ENCODE assay signal across 8 cellular contexts in genomic region chr12:102958073-102958829, GRCh38. TPM values are rescaled to one million over a fixed set of nuclear protein-coding genes. Genes with fewer than 3 reads are reported as not detected.
A peak's percentile ranks its signal among the peaks of the same experiment; 100 is the strongest.
DNase-seq lines count a peak whose midpoint lies in the region; ATAC-seq and TF ChIP-seq lines count a peak whose summit lies in the region.

No MANE protein-coding gene starts in this region.

- no peak overlapping the region for H3K27ac ChIP-seq in Peyer's patch
- no peak overlapping the region for H3K27ac ChIP-seq in esophagus muscularis mucosa (replicated peaks in 1 of 4)
- H3K27ac ChIP-seq in ovary = no peak overlapping the region

- peak overlapping the region; percentile 69 for H3K4me3 Mint-ChIP-seq in activated T-cell treated with anti-CD3 and anti-CD28 coated beads, Interleukin-2, amount 50 U/mL, for 24 hours

- peak; percentile 46 for DNase-seq in activated T-cell treated with anti-CD3 and anti-CD28 coated beads, Interleukin-2, amount 50 U/mL, for 24 hours
- DNase-seq in activated T-cell treated with anti-CD3 and anti-CD28 coated beads for 4 hours (no peak), H7 (peak; percentile 87), Peyer's patch (no peak), esophagus muscularis mucosa (ENCODE audit: extremely low spot score) (no peak), ovary (peak in 1 of 5 donors; percentile 14), UCSD-AML1 (lab: John Stamatoyannopoulos, UW; ENCODE audit: unreplicated experiment) (no peak)

- no peaks in the 10 kb centered on the region for H3K9me3 ChIP-seq in Peyer's patch
- peaks cover 0 to 1% (median 0%) of the 10 kb centered on the region in 4 donors for H3K9me3 ChIP-seq in esophagus muscularis mucosa
- H3K9me3 ChIP-seq in ovary = peaks cover 0 to 2% of the 10 kb centered on the region in 2 donors

- H3K27me3 Mint-ChIP-seq in activated T-cell treated with anti-CD3 and anti-CD28 coated beads, Interleukin-2, amount 50 U/mL, for 24 hours = peaks cover 91% of the 10 kb centered on the region

- ATAC-seq in HG03139 (IDR thresholded peaks at IDR 0.05; ENCODE audit: unreplicated experiment) = no peak

- H3K27me3 ChIP-seq in H7 (ENCODE audit: control insufficient read depth, insufficient read depth, low read length) = peaks cover 97% of the 10 kb centered on the region
- H3K27me3 ChIP-seq in Peyer's patch = peaks cover 0 to 51% of the 10 kb centered on the region in 2 donors
- H3K27me3 ChIP-seq in esophagus muscularis mucosa = peaks cover 0 to 98% (median 47%) of the 10 kb centered on the region in 4 donors
- H3K27me3 ChIP-seq in ovary = no peaks in the 10 kb centered on the region

- TF ChIP-seq EP300 in esophagus muscularis mucosa (IDR thresholded peaks at IDR 0.05) = no peak
- no peak for TF ChIP-seq EP300 in ovary (IDR thresholded peaks at IDR 0.05)

- no peak for TF ChIP-seq POLR2A in Peyer's patch (IDR thresholded peaks at IDR 0.05)
- TF ChIP-seq POLR2A in esophagus muscularis mucosa (IDR thresholded peaks at IDR 0.05; ENCODE audit: low read depth) = no peak
- no peak for TF ChIP-seq POLR2A in ovary (IDR thresholded peaks at IDR 0.05)

- 3% methylated on average over 40 of the region's 83 CpGs for WGBS in esophagus muscularis mucosa
- 0 to 3% (median 1%) methylated on average over 48 to 83 of the region's 83 CpGs for WGBS in ovary, 3 donors

- H3K36me3 ChIP-seq in H7 (replicated peaks; ENCODE audit: control insufficient read depth, insufficient read depth, low read length) = no peaks in the 10 kb centered on the region
- no peaks in the 10 kb centered on the region for H3K36me3 ChIP-seq in Peyer's patch
- H3K36me3 ChIP-seq in esophagus muscularis mucosa = no peaks in the 10 kb centered on the region
- no peaks in the 10 kb centered on the region for H3K36me3 ChIP-seq in ovary

- peak overlapping the region; percentile 41 for H3K4me3 ChIP-seq in H7 (ENCODE audit: insufficient read depth, low read depth, low read length)
- peak overlapping the region; percentile 12 to 42 (median 38) for H3K4me3 ChIP-seq in Peyer's patch
- peak overlapping the region; percentile 47 to 54 (median 50) for H3K4me3 ChIP-seq in esophagus muscularis mucosa
- peak overlapping the region; percentile 13 for H3K4me3 ChIP-seq in ovary

- H3K9me3 Mint-ChIP-seq in activated T-cell treated with anti-CD3 and anti-CD28 coated beads, Interleukin-2, amount 50 U/mL, for 24 hours = no peaks in the 10 kb centered on the region

- H3K4me1 Mint-ChIP-seq in activated T-cell treated with anti-CD3 and anti-CD28 coated beads, Interleukin-2, amount 50 U/mL, for 24 hours (ENCODE audit: low read depth) = peaks cover 46% of the 10 kb centered on the region

- H3K27ac Mint-ChIP-seq in activated T-cell treated with anti-CD3 and anti-CD28 coated beads, Interleukin-2, amount 50 U/mL, for 24 hours = no peak overlapping the region

- intact Hi-C loops in esophagus muscularis mucosa (cut with DNase I) (no loop called here), ovary (cut with DNase I) (loop anchor here in 1 of 4 donors (10.0 kb wide), 1 partner anchor 597 kb away; no protein-coding TSS in a partner anchor)

- peaks cover 0 to 27% (median 4%) of the 10 kb centered on the region in 4 donors for H3K4me1 ChIP-seq in Peyer's patch
- peaks cover 9 to 39% (median 36%) of the 10 kb centered on the region in 4 donors for H3K4me1 ChIP-seq in esophagus muscularis mucosa
- peaks cover 6% of the 10 kb centered on the region for H3K4me1 ChIP-seq in ovary (ENCODE audit: insufficient read depth)

- TF ChIP-seq CTCF in Peyer's patch (IDR thresholded peaks at IDR 0.05) = no peak
- TF ChIP-seq CTCF in esophagus muscularis mucosa (IDR thresholded peaks at IDR 0.05) = no peak
- no peak for TF ChIP-seq CTCF in ovary (IDR thresholded peaks at IDR 0.05)

- H3K36me3 Mint-ChIP-seq in activated T-cell treated with anti-CD3 and anti-CD28 coated beads, Interleukin-2, amount 50 U/mL, for 24 hours (ENCODE audit: low read depth) = no peaks in the 10 kb centered on the region

RNA-seq across cellular contexts. Expression of gene ASCL1, which starts 0.8 kb away (rescaled TPM):
- 0.07 TPM in 1 of 2 replicates, not detected in the other for total RNA-seq in H7 (2014; rRNA removed; shearing (Covaris generic))
- total RNA-seq in Peyer's patch (not detected), esophagus muscularis mucosa (under 1 TPM in 1 of 4 donors, not detected in 3; 0.17 TPM), ovary (1 to 10 TPM in 1 of 7 donors, under 1 TPM in 4, not detected in 2; 0.12 to 3.3 (median 0.54) TPM)
- polyA plus RNA-seq in ovary = under 1 TPM; 0.06 to 0.12 TPM

RNA-seq across cellular contexts. Expression of gene PAH, which starts 41.2 kb away (rescaled TPM):
- total RNA-seq in H7 (2014; rRNA removed; shearing (Covaris generic)) = 0.37 and 0.42 TPM in 2 replicates
- total RNA-seq in Peyer's patch = not detected
- not detected for total RNA-seq in esophagus muscularis mucosa
- 1 to 10 TPM in 3 of 7 donors, under 1 TPM in 2, not detected in 2; 0.23 to 2.6 (median 1.3) TPM for total RNA-seq in ovary
- not detected for polyA plus RNA-seq in ovary

Comparison
In these comparisons a context has a peak if more than half of its experiments do, and no peak if none do; other contexts are left out.
1. DNase-seq: peak in activated T-cell treated with anti-CD3 and anti-CD28 coated beads, Interleukin-2, amount 50 U/mL, for 24 hours (single experiment) and H7 (single experiment); none in activated T-cell treated with anti-CD3 and anti-CD28 coated beads for 4 hours (single experiment), Peyer's patch (0 of 3), esophagus muscularis mucosa (single experiment) and UCSD-AML1 (single experiment).
2. Peak in every context shown above with its lines, with median percentiles within 50 percentile points of each other: H3K4me3 ChIP-seq.